In the genomic region with DNA sequence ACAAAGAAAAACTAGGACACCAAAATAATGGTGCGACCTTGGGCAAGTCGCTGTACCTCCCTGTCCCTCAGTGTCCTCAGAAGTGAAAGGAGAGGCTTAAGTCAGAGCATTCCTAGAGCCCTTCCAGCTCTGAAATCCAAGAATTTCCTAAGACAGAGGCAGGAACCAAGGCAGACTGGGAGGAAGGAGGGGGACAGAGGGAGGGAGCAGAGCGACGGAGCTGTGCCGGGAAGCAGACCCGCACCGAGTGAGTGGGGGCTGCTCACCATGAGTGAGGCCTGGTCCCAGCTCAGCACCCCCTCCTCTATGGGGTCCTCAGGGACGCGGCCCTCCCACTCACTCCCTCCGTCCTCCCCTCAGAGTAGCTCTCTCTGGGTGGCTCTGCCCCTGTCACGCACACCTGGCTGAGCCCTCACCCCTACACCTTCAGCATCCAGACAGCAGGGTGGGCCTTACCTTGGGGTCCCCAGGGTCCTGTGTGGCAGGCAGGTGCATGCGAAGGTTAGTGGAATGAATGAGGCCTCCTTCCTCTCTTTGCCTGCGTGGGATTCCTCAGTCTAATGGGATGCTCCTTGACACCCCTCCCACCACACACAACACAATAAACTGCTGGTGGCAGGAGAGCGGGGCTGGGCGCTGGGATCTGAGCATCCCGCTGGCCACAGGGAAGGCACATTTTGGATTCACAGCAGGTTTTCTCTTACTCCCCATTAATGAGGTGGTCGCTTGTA, we compare ENCODE assay signal across 13 cellular contexts. TPM values are rescaled to one million over a fixed set of nuclear protein-coding genes. Genes with fewer than 3 reads are reported as not detected.
DNase-seq lines count a peak whose midpoint lies in the region; ATAC-seq and TF ChIP-seq lines count a peak whose summit lies in the region.
"Had no signal": no experiment of that assay in that cellular context is flagged by ENCODE, and none has a peak within 500 bp of the region (broad histone marks: within the 10 kb centered on the region; RNA-seq: fewer than 3 reads in every experiment).

No MANE protein-coding gene starts in this region.

- H3K4me1 ChIP-seq in HUES64 (ENCODE audit: insufficient read depth, low read length) (peaks cover 18% of the 10 kb centered on the region), colonic mucosa (no peaks in the 10 kb centered on the region), mesodermal cell (ENCODE audit: control insufficient read depth, insufficient read depth, low read length, poor library complexity, severe bottlenecking) (peaks cover 31% of the 10 kb centered on the region), stomach (peaks cover 38 to 47% (median 44%) of the 10 kb centered on the region in 4 donors)

- no peak overlapping the region for H3K27ac ChIP-seq in HUES64 (ENCODE audit: low read depth, low read length)
- H3K27ac ChIP-seq in colonic mucosa = peak overlapping the region; percentile 59
- H3K27ac ChIP-seq in mesodermal cell (ENCODE audit: low read depth, low read length, severe bottlenecking) = peak overlapping the region; percentile 84
- peak overlapping the region in 4 of 5 donors; percentile 81 to 93 (median 84) for H3K27ac ChIP-seq in stomach

- no peak for DNase-seq in colonic mucosa
- no peak for DNase-seq in stomach
- no peak for DNase-seq in RKO (ENCODE audit: low spot score)
- DNase-seq in NCI-H1417 treated with DMSO at 0.1 percent for 48 hours (lab: John Stamatoyannopoulos, UW) = no peak
- no peak for DNase-seq in activated effector memory CD4-positive, alpha-beta T cell treated with anti-CD3 and anti-CD28 coated beads, Interleukin-2, amount 50 U/mL, for 16 hours
- DNase-seq: cortex of kidney; NCI-H2171; stimulated activated naive CD4-positive, alpha-beta T cell had no signal

- TF ChIP-seq CTCF in colonic mucosa (IDR thresholded peaks at IDR 0.05) (no peak), stomach (IDR thresholded peaks at IDR 0.05) (no peak)

- no peak for ATAC-seq in GM18858 (IDR thresholded peaks at IDR 0.05; ENCODE audit: unreplicated experiment)

- 44% methylated on average over 17 of the region's 17 CpGs for WGBS in HUES64
- WGBS in mesodermal cell (ENCODE audit: insufficient coverage in 2 of 2), 2 experiments = 33 to 66% methylated on average over 11 of the region's 17 CpGs
- WGBS in stomach, 5 donors = 52 to 82% (median 80%) methylated on average over 16 to 17 of the region's 17 CpGs

- TF ChIP-seq POLR2A in stomach (IDR thresholded peaks at IDR 0.05) = no peak

- TF ChIP-seq EP300 in stomach (IDR thresholded peaks at IDR 0.05) = no peak

- H3K4me3 ChIP-seq in HUES64 (ENCODE audit: low read length) = peak overlapping the region; percentile 70
- no peak overlapping the region for H3K4me3 ChIP-seq in colonic mucosa
- peak overlapping the region; percentile 51 for H3K4me3 ChIP-seq in mesodermal cell (ENCODE audit: extremely low read depth, insufficient read depth, low read length, poor library complexity, severe bottlenecking)
- H3K4me3 ChIP-seq in stomach = peak overlapping the region in 2 of 4 donors; percentile 61 to 66

- no peaks in the 10 kb centered on the region for H3K36me3 ChIP-seq in HUES64 (ENCODE audit: insufficient read depth, low read length)
- no peaks in the 10 kb centered on the region for H3K36me3 ChIP-seq in colonic mucosa
- H3K36me3 ChIP-seq in mesodermal cell (ENCODE audit: control insufficient read depth, insufficient read depth, low read length) = no peaks in the 10 kb centered on the region
- H3K36me3 ChIP-seq in stomach = no peaks in the 10 kb centered on the region

- H3K9ac ChIP-seq in HUES64 (ENCODE audit: low read depth, low read length) (no peak overlapping the region), colonic mucosa (ENCODE audit: low read depth in 2 of 2, low read length in 2 of 2) (peak overlapping the region in 1 of 2 donors; percentile 44)

- H3K27me3 ChIP-seq in HUES64 (ENCODE audit: insufficient read depth, low read length) (peaks cover 69% of the 10 kb centered on the region), colonic mucosa (peaks cover 10% of the 10 kb centered on the region), stomach (peaks cover 0 to 44% (median under 1%) of the 10 kb centered on the region in 3 donors)

- intact Hi-C loops in colonic mucosa (cut with DNase I) (no loop called here), stomach (cut with DNase I; ENCODE audit: low total_unique reads) (no loop called here)

- H3K9me3 ChIP-seq in HUES64 (ENCODE audit: insufficient read depth, low read depth, low read length) (no peaks in the 10 kb centered on the region), colonic mucosa (no peaks in the 10 kb centered on the region), mesodermal cell (ENCODE audit: control insufficient read depth, low read length) (no peaks in the 10 kb centered on the region), stomach (no peaks in the 10 kb centered on the region)

RNA-seq across cellular contexts. Expression of a gene that starts 4.6 kb away (rescaled TPM):
- 7.7 TPM for polyA plus RNA-seq in HUES64 (2013, experiment 1 of 2)
- 11.5 TPM for polyA plus RNA-seq in HUES64 (2013, experiment 2 of 2)
- total RNA-seq in colonic mucosa = 1 to 10 TPM; 4.3 to 6.7 TPM
- polyA plus RNA-seq in mesodermal cell (2013, experiment 1 of 2) = 27.6 TPM
- polyA plus RNA-seq in mesodermal cell (2013, experiment 2 of 2) = 24.5 TPM
- total RNA-seq in stomach = 100 to 1,000 TPM in 1 of 5 donors, 10 to 100 TPM in 4; 11.6 to 105 (median 22.5) TPM
- 10 to 100 TPM; 27.4 to 43.5 (median 38.6) TPM for polyA plus RNA-seq in stomach

RNA-seq across cellular contexts. Expression of a gene that starts 20.8 kb away (rescaled TPM):
- polyA plus RNA-seq in HUES64 (2013, experiment 1 of 2) = 11.8 TPM
- polyA plus RNA-seq in HUES64 (2013, experiment 2 of 2) = 12.5 TPM
- total RNA-seq in colonic mucosa = 10 to 100 TPM; 36.2 to 42.7 TPM
- polyA plus RNA-seq in mesodermal cell (2013, experiment 1 of 2) = 32.9 TPM
- 31.6 TPM for polyA plus RNA-seq in mesodermal cell (2013, experiment 2 of 2)
- total RNA-seq in stomach = 100 to 1,000 TPM in 1 of 5 donors, 10 to 100 TPM in 4; 12.8 to 100 (median 66.9) TPM
- polyA plus RNA-seq in stomach = 10 to 100 TPM in 2 of 3 donors, 1 to 10 TPM in 1; 5.8 to 15.5 (median 13.8) TPM

RNA-seq across cellular contexts. Expression of a gene that starts 26.1 kb away (rescaled TPM):
- 55.5 TPM for polyA plus RNA-seq in HUES64 (2013, experiment 1 of 2)
- 44.7 TPM for polyA plus RNA-seq in HUES64 (2013, experiment 2 of 2)
- total RNA-seq in colonic mucosa = 10 to 100 TPM; 25.6 to 38.3 TPM
- polyA plus RNA-seq in mesodermal cell (2013, experiment 1 of 2) = 38.7 TPM
- 33.6 TPM for polyA plus RNA-seq in mesodermal cell (2013, experiment 2 of 2)
- total RNA-seq in stomach = 10 to 100 TPM in 3 of 5 donors, 1 to 10 TPM in 2; 5.2 to 28.0 (median 13.4) TPM
- 10 to 100 TPM; 14.3 to 16.3 (median 16.1) TPM for polyA plus RNA-seq in stomach

RNA-seq across cellular contexts. Expression of a gene that starts 42.8 kb away (rescaled TPM):
- polyA plus RNA-seq in HUES64 (2013, experiment 1 of 2) = not detected
- not detected for polyA plus RNA-seq in HUES64 (2013, experiment 2 of 2)
- not detected for total RNA-seq in colonic mucosa
- not detected for polyA plus RNA-seq in mesodermal cell (2013, experiment 1 of 2)
- not detected for polyA plus RNA-seq in mesodermal cell (2013, experiment 2 of 2)
- not detected for total RNA-seq in stomach
- polyA plus RNA-seq in stomach = not detected
- total RNA-seq: Daoy, SK-MEL-5 had no signal
